Comparison of ENCODE assay signal across 13 cellular contexts in genomic region chr16:33336226-33336985, GRCh38. TPM values are rescaled to one million over a fixed set of nuclear protein-coding genes. Genes with fewer than 3 reads are reported as not detected.
DNase-seq lines count a peak whose midpoint lies in the region; ATAC-seq and TF ChIP-seq lines count a peak whose summit lies in the region.
"Not testable (repeated sequence)": the region's sequence is repeated elsewhere in the genome, so short reads cannot be mapped to it uniquely, and the experiment has no call there.
"Had no signal": no experiment of that assay in that cellular context is flagged by ENCODE, and none has a peak within 500 bp of the region (broad histone marks: within the 10 kb centered on the region; RNA-seq: fewer than 3 reads in every experiment).

No MANE protein-coding gene starts in this region.

- not testable (repeated sequence) for H3K4me3 ChIP-seq in CD8-positive, alpha-beta T cell (ENCODE audit: low read depth, low read length); mucosa of descending colon

- not testable (repeated sequence) for H3K36me3 Mint-ChIP-seq in CD8-positive, alpha-beta T cell; activated CD8-positive, alpha-beta memory T cell treated with anti-CD3 and anti-CD28 coated beads, Interleukin-2, amount 10 ng/mL, durations not matched to agents 7 days and 5 days; activated naive CD8-positive, alpha-beta T cell treated with anti-CD3 and anti-CD28 coated beads for 36 hours; stimulated activated effector memory CD8-positive, alpha-beta T cell treated with anti-CD3 and anti-CD28 coated beads, Interleukin-12 subunit alpha, Interleukin-12 subunit beta, amount 100 ng/mL, for 72 hours
- peaks cover 13% of the 10 kb centered on the region for H3K36me3 Mint-ChIP-seq in endothelial cell (ENCODE audit: low read depth, unreplicated experiment)

- not testable (repeated sequence) for H3K27me3 Mint-ChIP-seq in CD8-positive, alpha-beta T cell (ENCODE audit: low read depth); activated CD8-positive, alpha-beta memory T cell treated with anti-CD3 and anti-CD28 coated beads, Interleukin-2, amount 10 ng/mL, durations not matched to agents 7 days and 5 days; activated naive CD8-positive, alpha-beta T cell treated with anti-CD3 and anti-CD28 coated beads for 36 hours
- peaks cover 14% of the 10 kb centered on the region for H3K27me3 Mint-ChIP-seq in endothelial cell (ENCODE audit: unreplicated experiment)

- H3K4me1 ChIP-seq in CD8-positive, alpha-beta T cell (ENCODE audit: insufficient read depth, low read length); mucosa of descending colon (ENCODE audit: low read depth): not testable (repeated sequence)

- intact Hi-C loops in CD8-positive, alpha-beta T cell (cut with DNase I, micrococcal nuclease); mucosa of descending colon (cut with DNase I, micrococcal nuclease): not testable (repeated sequence)

- DNase-seq in CD8-positive, alpha-beta T cell: peak in 4 of 7 experiments; percentile 33 to 53 (median 44)
- peak in 3 of 5 experiments; percentile 43 to 55 (median 51) for DNase-seq in T-helper 2 cell
- peak; percentile 62 for DNase-seq in activated CD8-positive, alpha-beta memory T cell treated with anti-CD3 and anti-CD28 coated beads, Interleukin-2, amount 10 ng/mL, durations not matched to agents 7 days and 5 days
- peak; percentile 18 for DNase-seq in activated naive CD8-positive, alpha-beta T cell treated with anti-CD3 and anti-CD28 coated beads for 36 hours
- DNase-seq in endothelial cell (ENCODE audit: low spot score): peak; percentile 47
- peak in 2 of 3 donors; percentile 14 to 53 for DNase-seq in mucosa of descending colon
- DNase-seq in stimulated activated CD4-positive, alpha-beta T cell treated with anti-CD3 and anti-CD28 coated beads, Interleukin-12 subunit alpha, Interleukin-12 subunit beta, amount 100 ng/mL, for 4 hours: peak; percentile 19
- peak; percentile 42 to 72 for DNase-seq in stimulated activated effector memory CD8-positive, alpha-beta T cell treated with anti-CD3 and anti-CD28 coated beads, Interleukin-12 subunit alpha, Interleukin-12 subunit beta, amount 100 ng/mL, for 72 hours (ENCODE audit: low spot score in 2 of 2)

- TF ChIP-seq CTCF in CD8-positive, alpha-beta T cell (IDR thresholded peaks at IDR 0.05); endothelial cell (IDR thresholded peaks at IDR 0.05; ENCODE audit: unreplicated experiment); mucosa of descending colon (IDR thresholded peaks at IDR 0.05): not testable (repeated sequence)

- H3K9me3 ChIP-seq in CD8-positive, alpha-beta T cell (ENCODE audit: low read length); mucosa of descending colon: not testable (repeated sequence)

- not testable (repeated sequence) for H3K27ac ChIP-seq in CD8-positive, alpha-beta T cell (ENCODE audit: low read depth, low read length)

- ATAC-seq in CD8-positive, alpha-beta T cell; activated CD8-positive, alpha-beta memory T cell treated with anti-CD3 and anti-CD28 coated beads, Interleukin-2, amount 10 ng/mL, durations not matched to agents 7 days and 5 days; mucosa of descending colon; stimulated activated effector memory CD8-positive, alpha-beta T cell treated with anti-CD3 and anti-CD28 coated beads, Interleukin-12 subunit alpha, Interleukin-12 subunit beta, amount 100 ng/mL, for 72 hours: not testable (repeated sequence)

- H3K27me3 ChIP-seq in CD8-positive, alpha-beta T cell (ENCODE audit: insufficient read depth, low read length): not testable (repeated sequence)

- POLR2A ChIA-PET in CD8-positive, alpha-beta T cell (lab: Charles Lee): not testable (repeated sequence)

- not testable (repeated sequence) for H3K4me1 Mint-ChIP-seq in CD8-positive, alpha-beta T cell (ENCODE audit: low read depth); activated CD8-positive, alpha-beta memory T cell treated with anti-CD3 and anti-CD28 coated beads, Interleukin-2, amount 10 ng/mL, durations not matched to agents 7 days and 5 days; activated naive CD8-positive, alpha-beta T cell treated with anti-CD3 and anti-CD28 coated beads for 36 hours; endothelial cell (ENCODE audit: unreplicated experiment); stimulated activated effector memory CD8-positive, alpha-beta T cell treated with anti-CD3 and anti-CD28 coated beads, Interleukin-12 subunit alpha, Interleukin-12 subunit beta, amount 100 ng/mL, for 72 hours

- not testable (repeated sequence) for H3K4me3 Mint-ChIP-seq in CD8-positive, alpha-beta T cell; activated CD8-positive, alpha-beta memory T cell treated with anti-CD3 and anti-CD28 coated beads, Interleukin-2, amount 10 ng/mL, durations not matched to agents 7 days and 5 days; activated naive CD8-positive, alpha-beta T cell treated with anti-CD3 and anti-CD28 coated beads for 36 hours; stimulated activated effector memory CD8-positive, alpha-beta T cell treated with anti-CD3 and anti-CD28 coated beads, Interleukin-12 subunit alpha, Interleukin-12 subunit beta, amount 100 ng/mL, for 72 hours
- peak overlapping the region; percentile 47 for H3K4me3 Mint-ChIP-seq in endothelial cell (ENCODE audit: unreplicated experiment)

- H3K9me3 Mint-ChIP-seq in CD8-positive, alpha-beta T cell; activated CD8-positive, alpha-beta memory T cell treated with anti-CD3 and anti-CD28 coated beads, Interleukin-2, amount 10 ng/mL, durations not matched to agents 7 days and 5 days (ENCODE audit: low read depth); activated naive CD8-positive, alpha-beta T cell treated with anti-CD3 and anti-CD28 coated beads for 36 hours; endothelial cell (ENCODE audit: unreplicated experiment); stimulated activated effector memory CD8-positive, alpha-beta T cell treated with anti-CD3 and anti-CD28 coated beads, Interleukin-12 subunit alpha, Interleukin-12 subunit beta, amount 100 ng/mL, for 72 hours: not testable (repeated sequence)

- H3K36me3 ChIP-seq in CD8-positive, alpha-beta T cell (ENCODE audit: insufficient read depth, low read length); mucosa of descending colon (ENCODE audit: low read depth): not testable (repeated sequence)

- CTCF ChIA-PET in CD8-positive, alpha-beta T cell (lab: Charles Lee); activated CD8-positive, alpha-beta memory T cell treated with anti-CD3 and anti-CD28 coated beads, Interleukin-2, amount 10 ng/mL, durations not matched to agents 7 days and 5 days (lab: Charles Lee): not testable (repeated sequence)

- not testable (repeated sequence) for H3K27ac Mint-ChIP-seq in CD8-positive, alpha-beta T cell; activated CD8-positive, alpha-beta memory T cell treated with anti-CD3 and anti-CD28 coated beads, Interleukin-2, amount 10 ng/mL, durations not matched to agents 7 days and 5 days; activated naive CD8-positive, alpha-beta T cell treated with anti-CD3 and anti-CD28 coated beads for 36 hours; endothelial cell (ENCODE audit: unreplicated experiment); stimulated activated effector memory CD8-positive, alpha-beta T cell treated with anti-CD3 and anti-CD28 coated beads, Interleukin-12 subunit alpha, Interleukin-12 subunit beta, amount 100 ng/mL, for 72 hours

RNA-seq across cellular contexts. Expression of gene TP53TG3B, which starts 24.2 kb away (rescaled TPM):
- not detected for total RNA-seq in CD8-positive, alpha-beta T cell
- not detected for total RNA-seq in activated CD8-positive, alpha-beta memory T cell treated with anti-CD3 and anti-CD28 coated beads, Interleukin-2, amount 10 ng/mL, durations not matched to agents 7 days and 5 days
- not detected for total RNA-seq in activated naive CD8-positive, alpha-beta T cell treated with anti-CD3 and anti-CD28 coated beads for 36 hours
- total RNA-seq in endothelial cell (ENCODE audit: unreplicated experiment) (not detected), mucosa of descending colon (not detected)
- total RNA-seq: cerebellum, epithelial cell of proximal tubule, mesenteric fat pad, ovary, uterus had no signal

RNA-seq across cellular contexts. Expression of gene TP53TG3E, which starts 32.3 kb away (rescaled TPM):
- not detected for total RNA-seq in CD8-positive, alpha-beta T cell
- total RNA-seq in activated CD8-positive, alpha-beta memory T cell treated with anti-CD3 and anti-CD28 coated beads, Interleukin-2, amount 10 ng/mL, durations not matched to agents 7 days and 5 days: not detected
- total RNA-seq in activated naive CD8-positive, alpha-beta T cell treated with anti-CD3 and anti-CD28 coated beads for 36 hours: not detected
- total RNA-seq in endothelial cell (ENCODE audit: unreplicated experiment) (not detected), mucosa of descending colon (not detected)
- total RNA-seq: cerebellum, epithelial cell of proximal tubule, mesenteric fat pad, ovary, uterus had no signal
